ENCODE assay signal across 8 cellular contexts in genomic region chr1:36224537-36225297, GRCh38. TPM values are rescaled to one million over a fixed set of nuclear protein-coding genes. Genes with fewer than 3 reads are reported as not detected.
A peak's percentile ranks its signal among the peaks of the same experiment; 100 is the strongest.
DNase-seq lines count a peak whose midpoint lies in the region; ATAC-seq and TF ChIP-seq lines count a peak whose summit lies in the region.

No MANE protein-coding gene starts in this region.

- H3K79me2 ChIP-seq in HCT116 (ENCODE audit: insufficient read depth, low read length) = peaks cover 55% of the 10 kb centered on the region
- peaks cover 54% of the 10 kb centered on the region for H3K79me2 ChIP-seq in Karpas-422 (ENCODE audit: low read length)
- peaks cover 54% of the 10 kb centered on the region for H3K79me2 ChIP-seq in PC-3 (ENCODE audit: low read length)

- ATAC-seq in HCT116 = peak; percentile 82
- peak; percentile 71 for ATAC-seq in PC-3

- H3K27ac ChIP-seq in HCT116 (ENCODE audit: low read depth, low read length) = peak overlapping the region; percentile 85
- peak overlapping the region; percentile 78 for H3K27ac ChIP-seq in Karpas-422 (ENCODE audit: low read length)
- H3K27ac ChIP-seq in PC-3 (ENCODE audit: low read length) = peak overlapping the region; percentile 93
- peak overlapping the region; percentile 28 for H3K27ac ChIP-seq in iPS-20b (ENCODE audit: low read length)

- H4K20me1 ChIP-seq in HCT116 (ENCODE audit: insufficient read depth) (peaks cover 17% of the 10 kb centered on the region; the same call in 1 of the 2 replicates), Karpas-422 (ENCODE audit: insufficient read depth, low read depth, low read length) (peaks cover 21% of the 10 kb centered on the region; the same call in 1 of the 2 replicates), PC-3 (ENCODE audit: low read length) (peaks cover 32% of the 10 kb centered on the region)

- H3K4me2 ChIP-seq in HCT116 (ENCODE audit: low read length) = peak overlapping the region; percentile 88
- peak overlapping the region; percentile 87 for H3K4me2 ChIP-seq in Karpas-422 (ENCODE audit: low read depth, low read length, poor library complexity, severe bottlenecking)
- H3K4me2 ChIP-seq in PC-3 (ENCODE audit: low read length) = peak overlapping the region; percentile 100

- BruUV-seq in HCT116 (replicated peaks; lab: Mats Ljungman, UMichigan) (TSS peak; percentile 61), PC-3 (replicated peaks; lab: Mats Ljungman, UMichigan) (TSS peak; percentile 56)

- TF ChIP-seq CTCF in HCT116 (IDR thresholded peaks at IDR 0.05 in 2 of 3, conservative IDR thresholded peaks at IDR 0.05 in 1 of 3; ENCODE audit: borderline replicate concordance in 1 of 3, insufficient read depth in 1 of 3, low read depth in 2 of 3, low read length in 2 of 3) (peak in 2 of 3 experiments; percentile 16 to 49; a peak in 3 of 6 replicates), PC-3 (conservative IDR thresholded peaks at IDR 0.05; ENCODE audit: low read depth, low read length) (peak; percentile 56), brain (conservative IDR thresholded peaks at IDR 0.05) (peak; percentile 44 to 58)

- TF ChIP-seq POLR2A in HCT116 (IDR thresholded peaks at IDR 0.05; ENCODE audit: borderline replicate concordance, extremely low read depth, insufficient read depth, insufficient read length) = no peak

- H3K4me3 ChIP-seq in HCT116 (replicated peaks in 1 of 2; ENCODE audit: low read depth in 1 of 2, low read length in 2 of 2) = peak overlapping the region; percentile 90 to 93
- peak overlapping the region; percentile 98 for H3K4me3 ChIP-seq in Karpas-422 (ENCODE audit: low read length)
- peak overlapping the region; percentile 100 for H3K4me3 ChIP-seq in PC-3 (ENCODE audit: low read length)
- peak overlapping the region; percentile 96 for H3K4me3 ChIP-seq in iPS-20b (ENCODE audit: low read length)

- CTCF ChIA-PET in HCT116 (lab: Charles Lee) = interaction anchor here (0.6 to 3.6 kb wide), 6 partner anchors 23 to 75 kb away, joined by 3 to 14 read pairs (median 3); partner anchors contain the start of gene TRAPPC3
- CTCF ChIA-PET in PC-3 (lab: Charles Lee) = interaction anchor here (1.3 to 2.3 kb wide), 3 partner anchors 61 to 76 kb away, joined by 3 to 9 read pairs (median 5); no protein-coding TSS in a partner anchor

- H3K27me3 ChIP-seq in HCT116 (ENCODE audit: insufficient read depth, low read length) = no peaks in the 10 kb centered on the region
- no peaks in the 10 kb centered on the region for H3K27me3 ChIP-seq in Karpas-422 (ENCODE audit: low read length)
- H3K27me3 ChIP-seq in PC-3 (ENCODE audit: low read length) = no peaks in the 10 kb centered on the region
- no peaks in the 10 kb centered on the region for H3K27me3 ChIP-seq in iPS-20b (ENCODE audit: insufficient read depth, low read length)

- H3K9me2 ChIP-seq in HCT116 (ENCODE audit: insufficient read depth) = no peaks in the 10 kb centered on the region
- H3K9me2 ChIP-seq in Karpas-422 (replicated peaks; ENCODE audit: insufficient read depth, low read length) = no peaks in the 10 kb centered on the region
- no peaks in the 10 kb centered on the region for H3K9me2 ChIP-seq in PC-3 (replicated peaks; ENCODE audit: low read length)

- intact Hi-C loops in HCT116 (cut with micrococcal nuclease) (loop anchor here (1.0 kb wide), 1 partner anchor 75 kb away; the partner anchor contains the start of gene TRAPPC3), PC-3 (cut with micrococcal nuclease) (loop anchor here (1.0 to 2.0 kb wide), 4 partner anchors 34 to 76 kb away; partner anchors contain the start of gene TRAPPC3)

- H3K36me3 ChIP-seq in HCT116 (ENCODE audit: control insufficient read depth in 1 of 2, insufficient read depth in 2 of 2, low read length in 2 of 2) (peaks cover 5 to 24% of the 10 kb centered on the region in 2 experiments; a peak in 2 of 4 replicates), Karpas-422 (ENCODE audit: insufficient read depth, low read length) (peaks cover 17% of the 10 kb centered on the region; the same call in 1 of the 2 replicates), PC-3 (ENCODE audit: low read depth, low read length) (peaks cover 9% of the 10 kb centered on the region; the same call in 1 of the 2 replicates), iPS-20b (ENCODE audit: insufficient read depth, low read depth, low read length) (peaks cover 35% of the 10 kb centered on the region)

- peak overlapping the region; percentile 97 to 100 (median 100) for H3K27ac Mint-ChIP-seq in brain

- H3K4me3 Mint-ChIP-seq in brain = peak overlapping the region; percentile 96 to 97 (median 96)

- TF ChIP-seq RAD21 in HCT116 (IDR thresholded peaks at IDR 0.05; ENCODE audit: low read depth) = no peak

- POLR2A ChIA-PET in HCT116 (lab: Charles Lee) = interaction anchor here (0.8 to 2.1 kb wide), 4 partner anchors 10 to 17 kb away, joined by 3 to 6 read pairs (median 3); no protein-coding TSS in a partner anchor
- POLR2A ChIA-PET in PC-3 (lab: Charles Lee; ENCODE audit: unreplicated experiment) = interaction anchor here (0.6 to 0.7 kb wide), 3 partner anchors 13 to 76 kb away, joined by 4 to 6 read pairs (median 5); no protein-coding TSS in a partner anchor

- peaks cover 9% of the 10 kb centered on the region for H3K27me3 Mint-ChIP-seq in brain

- no peaks in the 10 kb centered on the region for H3K9me3 ChIP-seq in HCT116 (ENCODE audit: control insufficient read depth in 1 of 2, insufficient read depth in 1 of 2, low read depth in 1 of 2, low read length in 2 of 2)
- H3K9me3 ChIP-seq in Karpas-422 (ENCODE audit: low read length) = no peaks in the 10 kb centered on the region
- H3K9me3 ChIP-seq in PC-3 (ENCODE audit: low read length) = no peaks in the 10 kb centered on the region
- H3K9me3 ChIP-seq in iPS-20b (ENCODE audit: insufficient read depth, low read depth, low read length) = no peaks in the 10 kb centered on the region

- H3K9ac ChIP-seq in HCT116 (ENCODE audit: low read length) = peak overlapping the region; percentile 92
- H3K9ac ChIP-seq in Karpas-422 (ENCODE audit: low read length) = peak overlapping the region; percentile 91
- peak overlapping the region; percentile 98 for H3K9ac ChIP-seq in PC-3 (ENCODE audit: low read length)
- H3K9ac ChIP-seq in iPS-20b (ENCODE audit: low read depth, low read length) = peak overlapping the region; percentile 96

- H3F3A ChIP-seq in PC-3 (ENCODE audit: low read length, unreplicated experiment) = no peaks in the 10 kb centered on the region

- RAD21 ChIA-PET in HCT116 (lab: Charles Lee; ENCODE audit: low non-redundant PET in 1 of 2, low total read pairs in 2 of 2, uncharacterized antibody in 2 of 2, unreplicated experiment in 2 of 2) = interaction anchor here in 1 of 2 experiments (1.4 to 1.7 kb wide), 2 partner anchors 75 to 90 kb away, joined by 4 to 7 read pairs; partner anchors contain the start of gene TRAPPC3

- H3K36me3 Mint-ChIP-seq in brain = peaks cover 43% of the 10 kb centered on the region

- H3K4me1 ChIP-seq in HCT116 (ENCODE audit: control insufficient read depth in 1 of 2, insufficient read depth in 2 of 2, low read length in 2 of 2) (peaks cover 3 to 37% of the 10 kb centered on the region in 2 experiments; a peak in 3 of 4 replicates), Karpas-422 (ENCODE audit: low read length) (peaks cover 19% of the 10 kb centered on the region), PC-3 (ENCODE audit: insufficient read depth, low read length) (peaks cover 15% of the 10 kb centered on the region), iPS-20b (ENCODE audit: insufficient read depth, low read length) (peaks cover 7% of the 10 kb centered on the region; the same call in 1 of the 2 replicates)

- peaks cover 34% of the 10 kb centered on the region for H3K4me1 Mint-ChIP-seq in brain

- H3K9me3 Mint-ChIP-seq in brain = no peaks in the 10 kb centered on the region

- H2AFZ ChIP-seq in HCT116 (ENCODE audit: low read depth, low read length, poor library complexity, severe bottlenecking) (no peak overlapping the region), Karpas-422 (ENCODE audit: low read length) (no peak overlapping the region; the same call in 1 of the 2 replicates), PC-3 (ENCODE audit: low read length) (peak overlapping the region; percentile 81)

- DNase-seq in activated T-cell treated with anti-CD3 and anti-CD28 coated beads for 24 hours (ENCODE audit: low read depth) (peak; percentile 76), HCT116 (ENCODE audit: low read depth, low spot score) (peak; percentile 61), Karpas-422 (peak; percentile 91), PC-3 (peak; percentile 82)
- no peak for DNase-seq in activated T-cell treated with anti-CD3 and anti-CD28 coated beads, Interleukin-2, amount 50 U/mL, for 1 hour
- DNase-seq in stimulated activated CD4-positive, alpha-beta T cell treated with anti-CD3 and anti-CD28 coated beads, Interleukin-15, amount 100 ng/mL, for 24 hours = peak; percentile 88

TF ChIP-seq in HCT116, 20 proteins besides CTCF, POLR2A, EP300 and RAD21 (continues in another document):
- TF ChIP-seq ZBTB33 (IDR thresholded peaks at IDR 0.05; ENCODE audit: extremely low read depth, insufficient replicate concordance, low read length) (no peak), EZH2phosphoT487 (IDR thresholded peaks at IDR 0.05; ENCODE audit: borderline replicate concordance) (no peak), EGR1 (IDR thresholded peaks at IDR 0.05; ENCODE audit: low read depth) (no peak), ATF3 (IDR thresholded peaks at IDR 0.05) (no peak), ELF1 (IDR thresholded peaks at IDR 0.05; ENCODE audit: borderline replicate concordance, low read depth) (no peak), CBX3 (IDR thresholded peaks at IDR 0.05; ENCODE audit: low read depth) (no peak)

RNA-seq across cellular contexts. Expression of gene THRAP3, which starts 0.5 kb away (rescaled TPM):
- total RNA-seq in HCT116 (2021; ENCODE audit: unreplicated experiment) (144 TPM), PC-3 (2014; rRNA removed) (55.7 and 67.0 TPM in 2 replicates)
- polyA plus RNA-seq in HCT116 (2012) = 56.0 and 64.4 TPM in 2 replicates
- total RNA-seq in Karpas-422 (2014; rRNA removed; shearing (Covaris generic); ENCODE audit: low replicate concordance) = 47.0 and 56.2 TPM in 2 replicates
- polyA plus RNA-seq in brain (ENCODE audit: insufficient read depth, low read depth, low replicate concordance) = 59.5 TPM

Comparison
In these comparisons a context has a peak if more than half of its experiments do, and no peak if none do; other contexts are left out.
1. H3K27ac ChIP-seq: peak in every context shown above with its lines; median percentile 93 in PC-3; 85 in HCT116; 78 in Karpas-422; 28 in iPS-20b.